8 cellular contexts compared by ENCODE assay signal in the genomic region with DNA sequence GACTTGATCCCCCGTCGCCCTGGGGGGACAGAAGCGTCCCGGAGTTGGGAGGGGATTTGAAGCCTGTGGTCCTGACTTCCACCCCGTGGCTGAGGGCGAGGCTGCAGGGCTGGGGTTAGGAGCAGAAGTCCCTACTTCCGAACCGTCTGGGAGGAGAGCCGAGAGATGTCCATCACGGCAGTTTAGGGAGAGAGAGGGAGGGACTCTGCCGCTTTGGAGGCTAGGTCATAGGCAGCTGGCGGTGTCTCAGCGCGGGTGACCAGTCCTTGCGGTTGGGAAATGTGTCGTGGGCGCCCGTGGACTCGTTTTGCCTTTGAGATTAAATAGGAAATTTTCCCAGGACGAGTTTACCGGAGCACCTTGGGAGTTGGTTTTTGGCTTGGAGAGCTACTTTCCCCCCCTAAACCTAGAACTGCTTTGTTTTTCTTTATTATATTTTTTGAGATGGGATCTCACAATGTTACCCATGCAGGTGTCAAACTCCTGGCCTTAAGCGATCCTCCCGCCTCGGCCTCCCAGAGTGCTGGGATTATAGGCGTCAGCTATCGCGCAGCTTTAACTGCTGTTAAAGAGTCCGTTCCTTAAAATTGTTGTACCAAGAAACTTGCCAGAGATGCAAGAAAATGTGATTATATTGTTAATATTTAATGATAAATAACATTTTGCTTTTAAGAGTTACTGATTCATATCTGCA. TPM values are rescaled to one million over a fixed set of nuclear protein-coding genes. Genes with fewer than 3 reads are reported as not detected.
A peak's percentile ranks its signal among the peaks of the same experiment; 100 is the strongest.
DNase-seq lines count a peak whose midpoint lies in the region; ATAC-seq and TF ChIP-seq lines count a peak whose summit lies in the region.
"Not testable (repeated sequence)": the region's sequence is repeated elsewhere in the genome, so short reads cannot be mapped to it uniquely, and the experiment has no call there.

No MANE protein-coding gene starts in this region.

- intact Hi-C loops in Right ventricle myocardium inferior (cut with DNase I), result loop anchor here (2.0 kb wide), 3 partner anchors 26 to 62 kb away; a partner anchor contains a TSS
- intact Hi-C loops in testis (cut with DNase I; ENCODE audit: low total_unique reads), result not testable (repeated sequence)

- peaks cover 0 to 14% of the 10 kb centered on the region in 2 donors for H3K4me1 ChIP-seq in muscle layer of duodenum (ENCODE audit: control insufficient read depth in 1 of 2, insufficient read depth in 2 of 2, low read length in 2 of 2)
- H3K4me1 ChIP-seq in testis, result not testable (repeated sequence)

- TF ChIP-seq CTCF in brain (conservative IDR thresholded peaks at IDR 0.05), result peak in 1 of 2 experiments; percentile 18
- not testable (repeated sequence) for TF ChIP-seq CTCF in testis (IDR thresholded peaks at IDR 0.05)

- H3K4me3 Mint-ChIP-seq in T-helper 17 cell (peak overlapping the region; percentile 97), brain (peak overlapping the region; percentile 96 to 99 (median 97))

- H3K27ac Mint-ChIP-seq in T-helper 17 cell, result peak overlapping the region; percentile 97
- H3K27ac Mint-ChIP-seq in brain, result peak overlapping the region; percentile 97 to 99 (median 99)

- H3K27ac ChIP-seq in muscle layer of duodenum (ENCODE audit: low read length) (peak overlapping the region; percentile 94), testis (peak overlapping the region; percentile 95 to 99)

- H3K4me1 Mint-ChIP-seq in T-helper 17 cell (peaks cover 12% of the 10 kb centered on the region), brain (peaks cover 30% of the 10 kb centered on the region)

- not testable (repeated sequence) for H3K27me3 ChIP-seq in H7 (ENCODE audit: control insufficient read depth, insufficient read depth, low read length); muscle layer of duodenum (ENCODE audit: low read depth, low read length); testis

- DNase-seq in DMS 273 (lab: John Stamatoyannopoulos, UW; ENCODE audit: unreplicated experiment) (peak; percentile 78), H7 (peak; percentile 50), LHCN-M2 (ENCODE audit: low read depth) (peak; percentile 67)
- not testable (repeated sequence) for DNase-seq in T-helper 17 cell; Right ventricle myocardium inferior (ENCODE audit: missing footprints); testis

- not testable (repeated sequence) for H3K36me3 Mint-ChIP-seq in T-helper 17 cell (ENCODE audit: low read depth)
- peaks cover 30% of the 10 kb centered on the region for H3K36me3 Mint-ChIP-seq in brain

- TF ChIP-seq POLR2A in testis (IDR thresholded peaks at IDR 0.05), result not testable (repeated sequence)

- 7% methylated on average over 24 to 25 of the region's 28 CpGs for WGBS in testis, 2 donors

- not testable (repeated sequence) for H3K9me3 Mint-ChIP-seq in brain

- H3K9me3 ChIP-seq in T-helper 17 cell (ENCODE audit: control insufficient read depth, low read length, poor library complexity, severe bottlenecking); muscle layer of duodenum (ENCODE audit: control insufficient read depth in 1 of 2, low read length in 2 of 2); testis: not testable (repeated sequence)

- not testable (repeated sequence) for H3K36me3 ChIP-seq in H7 (replicated peaks; ENCODE audit: control insufficient read depth, insufficient read depth, low read length); muscle layer of duodenum (ENCODE audit: control insufficient read depth in 1 of 2, insufficient read depth in 2 of 2, low read length in 2 of 2); testis (ENCODE audit: low read depth, missing control alignments)

- not testable (repeated sequence) for ATAC-seq in T-helper 17 cell
- ATAC-seq in Right ventricle myocardium inferior, result peak; percentile 75

- H3K4me3 ChIP-seq in H7 (ENCODE audit: insufficient read depth, low read depth, low read length) (peak overlapping the region; percentile 84), muscle layer of duodenum (ENCODE audit: low read depth in 1 of 2, low read length in 2 of 2) (peak overlapping the region; percentile 71 to 92), testis (peak overlapping the region; percentile 86 to 95)

- H3K27me3 Mint-ChIP-seq in T-helper 17 cell, brain: not testable (repeated sequence)

RNA-seq across cellular contexts. Expression of a gene that starts 26.6 kb away (rescaled TPM):
- total RNA-seq in H7 (2014; rRNA removed; shearing (Covaris generic)), result 11.6 and 20.5 TPM in 2 replicates
- total RNA-seq in LHCN-M2 (2014; rRNA removed) (9.1 and 11.3 TPM in 2 replicates), T-helper 17 cell (10 to 100 TPM; 27.0 to 32.2 TPM), Right ventricle myocardium inferior (7.8 TPM), testis (10 to 100 TPM; 62.4 to 71.7 TPM)
- polyA plus RNA-seq in LHCN-M2 (2012), result 10.4 TPM
- polyA plus RNA-seq in brain (ENCODE audit: insufficient read depth, low read depth, low replicate concordance) (21.5 TPM), testis (ENCODE audit: insufficient read depth, low read depth, low replicate concordance) (36.1 TPM)
